Comparison of ENCODE assay signal across 8 cellular contexts in the genomic region with DNA sequence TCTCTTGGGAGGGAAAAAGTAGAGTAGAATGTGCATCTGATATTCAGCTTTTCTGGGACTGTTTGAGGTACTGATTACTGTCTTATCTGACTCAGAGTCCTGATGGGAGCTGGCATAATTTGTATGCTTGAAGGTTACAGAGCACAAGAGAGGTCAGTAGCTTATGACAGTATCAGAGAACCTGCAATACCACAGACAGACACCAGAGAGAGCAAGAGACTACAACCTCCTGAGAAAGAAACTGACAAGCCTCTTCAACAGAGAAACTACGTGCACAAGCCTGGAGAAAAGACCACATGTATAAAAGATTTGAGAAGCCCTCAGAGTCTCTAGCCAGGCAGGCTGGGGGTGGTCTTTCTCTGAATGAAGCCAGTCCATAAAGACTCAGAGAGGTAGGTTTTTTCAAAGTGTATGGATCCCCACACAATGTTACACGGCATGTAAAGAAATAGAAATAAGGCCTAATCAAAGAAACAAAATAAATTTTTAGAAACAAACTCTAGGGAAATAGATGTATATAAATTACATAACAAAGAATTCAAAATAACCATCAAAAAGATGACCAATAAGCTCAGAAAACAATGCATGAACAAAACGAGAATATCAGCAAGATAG.
DNase-seq lines count a peak whose midpoint lies in the region; ATAC-seq, FAIRE-seq and TF ChIP-seq lines count a peak whose summit lies in the region.

No MANE protein-coding gene starts in this region.

- ATAC-seq in GM21576 (IDR thresholded peaks at IDR 0.05; ENCODE audit: unreplicated experiment) (peak; percentile 71), HG02763 (IDR thresholded peaks at IDR 0.05; ENCODE audit: unreplicated experiment) (no peak)

- no peaks in the 10 kb centered on the region for H4K20me1 ChIP-seq in Loucy (ENCODE audit: insufficient read depth, low read length, poor library complexity, severe bottlenecking)

- no peak overlapping the region for H3K27ac ChIP-seq in ovary

- H2AFZ ChIP-seq in Loucy (ENCODE audit: low read length), result no peak overlapping the region

- FAIRE-seq in D721Med (lab: Jason Lieb, UNC), result peak; percentile 95

- TF ChIP-seq CTCF in D721Med (IDR thresholded peaks at IDR 0.05; ENCODE audit: insufficient read depth, missing control alignments), result peak; percentile 70
- TF ChIP-seq CTCF in Loucy (conservative IDR thresholded peaks at IDR 0.05; ENCODE audit: low read length), result peak; percentile 75
- no peak for TF ChIP-seq CTCF in ovary (IDR thresholded peaks at IDR 0.05)

- H3K4me1 ChIP-seq in Loucy (ENCODE audit: insufficient read depth, low read length, poor library complexity, severe bottlenecking) (no peaks in the 10 kb centered on the region), ovary (ENCODE audit: insufficient read depth) (no peaks in the 10 kb centered on the region)

- no peaks in the 10 kb centered on the region for H3K79me2 ChIP-seq in Loucy (ENCODE audit: insufficient read depth, low read length)

- no peak for DNase-seq in D721Med (ENCODE audit: insufficient read length, low spot score)
- peak; percentile 50 for DNase-seq in RPMI8226
- DNase-seq in foreskin melanocyte, result peak; percentile 48
- DNase-seq in retina, result peak; percentile 65
- DNase-seq in ovary, result no peak

- no peak overlapping the region for H3K4me3 ChIP-seq in Loucy (ENCODE audit: low read length, poor library complexity, severe bottlenecking)
- no peak overlapping the region for H3K4me3 ChIP-seq in ovary

- no peak for TF ChIP-seq POLR2A in ovary (IDR thresholded peaks at IDR 0.05)

- H3K27me3 ChIP-seq in Loucy (ENCODE audit: insufficient read depth, low read length, poor library complexity, severe bottlenecking) (no peaks in the 10 kb centered on the region), ovary (no peaks in the 10 kb centered on the region)

- H3K9me3 ChIP-seq in Loucy (ENCODE audit: insufficient read depth, low read depth, low read length) (no peaks in the 10 kb centered on the region), ovary (no peaks in the 10 kb centered on the region)

- no peak overlapping the region for H3K9ac ChIP-seq in Loucy (ENCODE audit: low read depth, low read length, poor library complexity, severe bottlenecking)

- H3K4me2 ChIP-seq in Loucy (ENCODE audit: low read depth, low read length, poor library complexity, severe bottlenecking), result no peak overlapping the region

- H3K36me3 ChIP-seq in Loucy (ENCODE audit: insufficient read depth, low read length) (no peaks in the 10 kb centered on the region), ovary (no peaks in the 10 kb centered on the region)

- H3K9me2 ChIP-seq in Loucy (replicated peaks; ENCODE audit: low read depth, low read length), result no peaks in the 10 kb centered on the region

- H3F3A ChIP-seq in Loucy (ENCODE audit: low read depth), result no peaks in the 10 kb centered on the region

- no peak for TF ChIP-seq EP300 in ovary (IDR thresholded peaks at IDR 0.05)

- intact Hi-C loops in ovary (cut with DNase I), result no loop called here

- WGBS in ovary, 3 donors, result 54 to 59% (median 55%) methylated on average over 3 of the region's 3 CpGs

Comparison
In these comparisons a context has a peak if more than half of its experiments do, and no peak if none do; other contexts are left out.
1. DNase-seq: peak in RPMI8226 (single experiment), foreskin melanocyte (single experiment) and retina (single experiment); none in D721Med (single experiment) and ovary (0 of 5).
2. CTCF ChIP-seq: peak in D721Med (single experiment) and Loucy (single experiment); none in ovary (0 of 3).